ENCODE assay signal across 14 cellular contexts in genomic region chr15:62099171-62099601, GRCh38. TPM values are rescaled to one million over a fixed set of nuclear protein-coding genes. Genes with fewer than 3 reads are reported as not detected.
A peak's percentile ranks its signal among the peaks of the same experiment; 100 is the strongest.
DNase-seq lines count a peak whose midpoint lies in the region; ATAC-seq and TF ChIP-seq lines count a peak whose summit lies in the region.
"Had no signal": no experiment of that assay in that cellular context is flagged by ENCODE, and none has a peak within 500 bp of the region (broad histone marks: within the 10 kb centered on the region; RNA-seq: fewer than 3 reads in every experiment).

No MANE protein-coding gene starts in this region.

- H3K27me3 ChIP-seq in endodermal cell (ENCODE audit: control insufficient read depth, insufficient read depth, low read length, poor library complexity, severe bottlenecking), result no peaks in the 10 kb centered on the region
- H3K27me3 ChIP-seq: testis had no signal

- ATAC-seq in GM18861 (IDR thresholded peaks at IDR 0.05; ENCODE audit: unreplicated experiment) (no peak), HG03196 (IDR thresholded peaks at IDR 0.05; ENCODE audit: unreplicated experiment) (no peak)
- ATAC-seq: activated naive CD8-positive, alpha-beta T cell treated with anti-CD3 and anti-CD28 coated beads, Interleukin-2, amount 50 U/mL, for 24 hours had no signal

- no peaks in the 10 kb centered on the region for H3K36me3 ChIP-seq in endodermal cell (ENCODE audit: control insufficient read depth, insufficient read depth, low read length)

- TF ChIP-seq CTCF in cardiac fibroblast (IDR thresholded peaks at IDR 0.05; ENCODE audit: low read depth, low read length) (no peak), endodermal cell (conservative IDR thresholded peaks at IDR 0.05) (no peak)

- H3K9me3 ChIP-seq in endodermal cell (ENCODE audit: control insufficient read depth, low read length), result no peaks in the 10 kb centered on the region
- H3K9me3 ChIP-seq: testis had no signal

- H3K4me3 ChIP-seq in cardiac fibroblast (replicated peaks in 1 of 2; ENCODE audit: low read depth in 2 of 2, low read length in 2 of 2) (no peak overlapping the region), endodermal cell (ENCODE audit: low read length) (no peak overlapping the region)
- H3K4me3 ChIP-seq: testis had no signal

- peaks cover 2% of the 10 kb centered on the region for H3K27me3 Mint-ChIP-seq in endodermal cell (ENCODE audit: insufficient read depth)
- H3K27me3 Mint-ChIP-seq: activated naive CD8-positive, alpha-beta T cell treated with anti-CD3 and anti-CD28 coated beads, Interleukin-2, amount 50 U/mL, for 24 hours had no signal

- H3K27ac Mint-ChIP-seq in endodermal cell, result no peak overlapping the region
- H3K27ac Mint-ChIP-seq: activated naive CD8-positive, alpha-beta T cell treated with anti-CD3 and anti-CD28 coated beads, Interleukin-2, amount 50 U/mL, for 24 hours; progenitor cell of endocrine pancreas had no signal

- no peaks in the 10 kb centered on the region for H3K36me3 Mint-ChIP-seq in endodermal cell (ENCODE audit: low read depth)

- H3K4me1 ChIP-seq in endodermal cell (ENCODE audit: control insufficient read depth, insufficient read depth, low read length), result no peaks in the 10 kb centered on the region
- H3K4me1 ChIP-seq: testis had no signal

- H3K27ac ChIP-seq in endodermal cell (ENCODE audit: low read depth, low read length), result no peak overlapping the region
- H3K27ac ChIP-seq: testis had no signal

- DNase-seq in DMS53 (lab: John Stamatoyannopoulos, UW) (peak; percentile 92), NCI-H146 (lab: John Stamatoyannopoulos, UW) (peak; percentile 80), cardiac fibroblast (ENCODE audit: low read depth in 2 of 2) (peak; percentile 61 to 93), myocyte (ENCODE audit: low read depth) (peak; percentile 35), endodermal cell (no peak)
- DNase-seq in stimulated activated CD4-positive, alpha-beta T cell treated with anti-CD3 and anti-CD28 coated beads, Interleukin-12 subunit alpha, Interleukin-12 subunit beta, amount 100 ng/mL, for 4 hours, result no peak
- DNase-seq: activated naive CD8-positive, alpha-beta T cell treated with anti-CD3 and anti-CD28 coated beads, Interleukin-2, amount 50 U/mL, for 24 hours; DMS79 treated with DMSO at 0.1 percent for 48 hours; Kasumi-1; testis had no signal

- WGBS in endodermal cell (ENCODE audit: insufficient coverage in 1 of 2, insufficient read length in 1 of 2), 2 experiments, result 81 to 90% methylated on average over 4 to 5 of the region's 5 CpGs

- no peaks in the 10 kb centered on the region for H3K9me3 Mint-ChIP-seq in endodermal cell
- H3K9me3 Mint-ChIP-seq: activated naive CD8-positive, alpha-beta T cell treated with anti-CD3 and anti-CD28 coated beads, Interleukin-2, amount 50 U/mL, for 24 hours had no signal

- no peak overlapping the region for H3K4me3 Mint-ChIP-seq in endodermal cell
- H3K4me3 Mint-ChIP-seq: activated naive CD8-positive, alpha-beta T cell treated with anti-CD3 and anti-CD28 coated beads, Interleukin-2, amount 50 U/mL, for 24 hours had no signal

- no peaks in the 10 kb centered on the region for H3K4me1 Mint-ChIP-seq in endodermal cell
- H3K4me1 Mint-ChIP-seq: activated naive CD8-positive, alpha-beta T cell treated with anti-CD3 and anti-CD28 coated beads, Interleukin-2, amount 50 U/mL, for 24 hours had no signal

- H3K9ac ChIP-seq in endodermal cell (ENCODE audit: extremely low read depth, low read length, poor library complexity, severe bottlenecking), result no peak overlapping the region

RNA-seq across cellular contexts. Expression of gene C2CD4A, which starts 32.4 kb away (rescaled TPM):
- total RNA-seq in myocyte, result not detected in 2 replicates
- not detected for polyA plus RNA-seq in myocyte (2012)
- total RNA-seq in endodermal cell, result not detected
- polyA plus RNA-seq in endodermal cell (2013, experiment 1 of 2), result not detected
- not detected for polyA plus RNA-seq in endodermal cell (2013, experiment 2 of 2)
- total RNA-seq: T-helper 2 cell treated with Interferon-gamma antibody and Interleukin-4, amounts not matched to agents 100 ng/mL and 5 ng/mL, for 36 hours had no signal

RNA-seq across cellular contexts. Expression of gene VPS13C, which starts 38.9 kb away (rescaled TPM):
- total RNA-seq in myocyte (49.8 and 54.3 TPM in 2 replicates), endodermal cell (10 to 100 TPM; 28.7 to 47.2 TPM)
- polyA plus RNA-seq in myocyte (2012), result 10.6 TPM
- 13.0 TPM for polyA plus RNA-seq in endodermal cell (2013, experiment 1 of 2)
- 13.2 TPM for polyA plus RNA-seq in endodermal cell (2013, experiment 2 of 2)

Comparison
In these comparisons a context has a peak if more than half of its experiments do, and no peak if none do; other contexts are left out.
1. DNase-seq: peak in DMS53 (single experiment), NCI-H146 (single experiment), cardiac fibroblast (2 of 2) and myocyte (single experiment); none in endodermal cell (single experiment) and stimulated activated CD4-positive, alpha-beta T cell treated with anti-CD3 and anti-CD28 coated beads, Interleukin-12 subunit alpha, Interleukin-12 subunit beta, amount 100 ng/mL, for 4 hours (single experiment).